In genomic region chr5:36389245-36389644, GRCh38 we compare ENCODE assay signal across 17 cellular contexts.
DNase-seq lines count a peak whose midpoint lies in the region; ATAC-seq and TF ChIP-seq lines count a peak whose summit lies in the region.
"Had no signal": no experiment of that assay in that cellular context is flagged by ENCODE, and none has a peak within 500 bp of the region (broad histone marks: within the 10 kb centered on the region; RNA-seq: fewer than 3 reads in every experiment).

No MANE protein-coding gene starts in this region.

- peaks cover 24% of the 10 kb centered on the region for H3K27me3 Mint-ChIP-seq in activated T-cell treated with anti-CD3 and anti-CD28 coated beads, Interleukin-2, amount 50 U/mL, for 4 hours (ENCODE audit: low read depth)

- H3K36me3 Mint-ChIP-seq in activated T-cell treated with anti-CD3 and anti-CD28 coated beads, Interleukin-2, amount 50 U/mL, for 4 hours (ENCODE audit: insufficient read depth) = no peaks in the 10 kb centered on the region

- no peak overlapping the region for H3K4me3 Mint-ChIP-seq in activated T-cell treated with anti-CD3 and anti-CD28 coated beads, Interleukin-2, amount 50 U/mL, for 4 hours
- H3K4me3 Mint-ChIP-seq: activated T-helper 1 cell treated with anti-CD3 and anti-CD28 coated beads, Interleukin-12 subunit alpha, Interleukin-12 subunit beta, Interleukin-2, Interleukin-4 antibody, amounts not matched to agents 30 ng/mL and 10 ng/mL and 1 ng/mL, durations not matched to agents 14 hours and 24 hours and 36 hours; B cell; nephron progenitor cell had no signal

- no peak overlapping the region for H3K4me3 ChIP-seq in fibroblast of mammary gland (ENCODE audit: control insufficient read depth, low read depth, low read length)
- H3K4me3 ChIP-seq: cardiac muscle cell had no signal

- TF ChIP-seq CTCF in fibroblast of mammary gland (conservative IDR thresholded peaks at IDR 0.05; ENCODE audit: control insufficient read depth, insufficient read depth, low read depth, low read length) (no peak), foreskin keratinocyte (conservative IDR thresholded peaks at IDR 0.05) (no peak)

- no peaks in the 10 kb centered on the region for H3K27me3 ChIP-seq in foreskin keratinocyte
- H3K27me3 ChIP-seq: cardiac muscle cell had no signal

- no peaks in the 10 kb centered on the region for H3K9me3 Mint-ChIP-seq in activated T-cell treated with anti-CD3 and anti-CD28 coated beads, Interleukin-2, amount 50 U/mL, for 4 hours
- H3K9me3 Mint-ChIP-seq: activated T-helper 1 cell treated with anti-CD3 and anti-CD28 coated beads, Interleukin-12 subunit alpha, Interleukin-12 subunit beta, Interleukin-2, Interleukin-4 antibody, amounts not matched to agents 30 ng/mL and 10 ng/mL and 1 ng/mL, durations not matched to agents 14 hours and 24 hours and 36 hours; nephron progenitor cell had no signal

- H3K27ac ChIP-seq in foreskin keratinocyte = no peak overlapping the region
- H3K27ac ChIP-seq: cardiac muscle cell had no signal

- H3K4me1 ChIP-seq in foreskin keratinocyte = no peaks in the 10 kb centered on the region

- no peak for ATAC-seq in foreskin keratinocyte
- no peak for ATAC-seq in GM18867 (IDR thresholded peaks at IDR 0.05; ENCODE audit: unreplicated experiment)
- no peak for ATAC-seq in activated T-cell treated with anti-CD3 and anti-CD28 coated beads, Interleukin-2, amount 50 U/mL, for 4 hours

- DNase-seq in CMK (ENCODE audit: low read depth) (peak; percentile 35), NOMO-1 treated with dmso at 0.1 percent for 144 hours (lab: John Stamatoyannopoulos, UW; ENCODE audit: unreplicated experiment) (peak; percentile 37), fibroblast of mammary gland (ENCODE audit: low read depth) (peak; percentile 77), mucosa of gallbladder (ENCODE audit: low spot score) (peak; percentile 24), foreskin keratinocyte (no peak)
- DNase-seq in activated T-cell treated with anti-CD3 and anti-CD28 coated beads, Interleukin-2, amount 50 U/mL, for 4 hours = no peak
- no peak for DNase-seq in stimulated activated CD4-positive, alpha-beta T cell treated with anti-CD3 and anti-CD28 coated beads, Interleukin-4, amount 100 ng/mL, for 1 hour
- DNase-seq: activated CD4-positive, alpha-beta T cell treated with anti-CD3 and anti-CD28 coated beads for 48 hours; NCI-H1092 treated with DMSO at 0.1 percent for 48 hours; NCI-H69; nephron progenitor cell; SK-N-SH; stimulated activated CD4-positive, alpha-beta T cell treated with anti-CD3 and anti-CD28 coated beads, Interleukin-12 subunit alpha, Interleukin-12 subunit beta, amount 100 ng/mL, for 4 hours had no signal

- H3K4me1 Mint-ChIP-seq in activated T-cell treated with anti-CD3 and anti-CD28 coated beads, Interleukin-2, amount 50 U/mL, for 4 hours (ENCODE audit: low read depth) = peaks cover 1% of the 10 kb centered on the region

Comparison
In these comparisons a context has a peak if more than half of its experiments do, and no peak if none do; other contexts are left out.
1. DNase-seq: peak in CMK (single experiment), NOMO-1 treated with dmso at 0.1 percent for 144 hours (single experiment), fibroblast of mammary gland (single experiment) and mucosa of gallbladder (single experiment); none in foreskin keratinocyte (0 of 2), activated T-cell treated with anti-CD3 and anti-CD28 coated beads, Interleukin-2, amount 50 U/mL, for 4 hours (single experiment) and stimulated activated CD4-positive, alpha-beta T cell treated with anti-CD3 and anti-CD28 coated beads, Interleukin-4, amount 100 ng/mL, for 1 hour (single experiment).